ENCODE assay signal across 8 cellular contexts in genomic region chr3:46705022-46705530, GRCh38. TPM values are rescaled to one million over a fixed set of nuclear protein-coding genes. Genes with fewer than 3 reads are reported as not detected.
DNase-seq lines count a peak whose midpoint lies in the region; ATAC-seq and TF ChIP-seq lines count a peak whose summit lies in the region.

No MANE protein-coding gene starts in this region.

- peaks cover 21% of the 10 kb centered on the region for H3K27me3 Mint-ChIP-seq in activated CD8-positive, alpha-beta memory T cell treated with anti-CD3 and anti-CD28 coated beads, Interleukin-2, amount 10 ng/mL, durations not matched to agents 7 days and 5 days
- peaks cover 14 to 44% (median 15%) of the 10 kb centered on the region in 3 donors for H3K27me3 Mint-ChIP-seq in naive B cell

- no peaks in the 10 kb centered on the region for H4K20me1 ChIP-seq in DOHH2 (ENCODE audit: control insufficient read depth, insufficient read depth, low read depth, low read length)

- TF ChIP-seq CTCF in DOHH2 (IDR thresholded peaks at IDR 0.05; ENCODE audit: low read depth, low read length, poor library complexity, severe bottlenecking): peak; percentile 98

- H3K4me1 ChIP-seq in DOHH2 (ENCODE audit: control insufficient read depth, low read length): no peaks in the 10 kb centered on the region

- DNase-seq in NCI-H82 (lab: John Stamatoyannopoulos, UW) (peak; percentile 75), epidermal melanocyte (ENCODE audit: insufficient read length, low spot score) (peak; percentile 83), naive B cell (peak; percentile 64)
- DNase-seq in activated CD8-positive, alpha-beta memory T cell treated with anti-CD3 and anti-CD28 coated beads, Interleukin-2, amount 10 ng/mL, durations not matched to agents 7 days and 5 days: peak; percentile 76
- peak; percentile 34 to 74 (median 52) for DNase-seq in stimulated activated naive CD4-positive, alpha-beta T cell (lab: John Stamatoyannopoulos, UW)

- no peak overlapping the region for H3K27ac ChIP-seq in DOHH2 (ENCODE audit: low read depth, low read length)

- H3K4me1 Mint-ChIP-seq in activated CD8-positive, alpha-beta memory T cell treated with anti-CD3 and anti-CD28 coated beads, Interleukin-2, amount 10 ng/mL, durations not matched to agents 7 days and 5 days: no peaks in the 10 kb centered on the region
- peaks cover 0 to 2% (median 0%) of the 10 kb centered on the region in 3 donors for H3K4me1 Mint-ChIP-seq in naive B cell

- no peak overlapping the region for H3K27ac Mint-ChIP-seq in activated CD8-positive, alpha-beta memory T cell treated with anti-CD3 and anti-CD28 coated beads, Interleukin-2, amount 10 ng/mL, durations not matched to agents 7 days and 5 days
- H3K27ac Mint-ChIP-seq in naive B cell: no peak overlapping the region

- no peaks in the 10 kb centered on the region for H3K9me2 ChIP-seq in DOHH2 (replicated peaks; ENCODE audit: control insufficient read depth, low read length)

- H3K36me3 ChIP-seq in DOHH2 (ENCODE audit: control insufficient read depth, low read length): no peaks in the 10 kb centered on the region

- no peaks in the 10 kb centered on the region for H3K79me2 ChIP-seq in DOHH2 (ENCODE audit: control insufficient read depth, low read length)

- no peaks in the 10 kb centered on the region for H3K9me3 ChIP-seq in DOHH2 (ENCODE audit: control insufficient read depth, insufficient read depth, low read length)

- H3K9me3 Mint-ChIP-seq in activated CD8-positive, alpha-beta memory T cell treated with anti-CD3 and anti-CD28 coated beads, Interleukin-2, amount 10 ng/mL, durations not matched to agents 7 days and 5 days (ENCODE audit: low read depth): no peaks in the 10 kb centered on the region
- peaks cover 0 to 2% (median 0%) of the 10 kb centered on the region in 7 donors for H3K9me3 Mint-ChIP-seq in naive B cell

- H3F3A ChIP-seq in DOHH2 (ENCODE audit: control insufficient read depth, insufficient read depth): no peaks in the 10 kb centered on the region

- no peak overlapping the region for H3K4me2 ChIP-seq in DOHH2 (ENCODE audit: low read length)

- CTCF ChIA-PET in activated CD8-positive, alpha-beta memory T cell treated with anti-CD3 and anti-CD28 coated beads, Interleukin-2, amount 10 ng/mL, durations not matched to agents 7 days and 5 days (lab: Charles Lee): interaction anchor here (0.6 to 4.4 kb wide), 6 partner anchors 9 to 205 kb away, joined by 3 to 23 read pairs (median 6); no protein-coding TSS in a partner anchor

- no peaks in the 10 kb centered on the region for H3K36me3 Mint-ChIP-seq in activated CD8-positive, alpha-beta memory T cell treated with anti-CD3 and anti-CD28 coated beads, Interleukin-2, amount 10 ng/mL, durations not matched to agents 7 days and 5 days
- H3K36me3 Mint-ChIP-seq in naive B cell: no peaks in the 10 kb centered on the region

- ATAC-seq in HG02981 (IDR thresholded peaks at IDR 0.05; ENCODE audit: unreplicated experiment): peak; percentile 59
- ATAC-seq in activated CD8-positive, alpha-beta memory T cell treated with anti-CD3 and anti-CD28 coated beads, Interleukin-2, amount 10 ng/mL, durations not matched to agents 7 days and 5 days: peak; percentile 82
- peak; percentile 75 to 85 for ATAC-seq in naive B cell (ENCODE audit: low read depth in 2 of 2)
- ATAC-seq in HG02973 (IDR thresholded peaks at IDR 0.05; ENCODE audit: unreplicated experiment): no peak

- H3K4me3 Mint-ChIP-seq in activated CD8-positive, alpha-beta memory T cell treated with anti-CD3 and anti-CD28 coated beads, Interleukin-2, amount 10 ng/mL, durations not matched to agents 7 days and 5 days: no peak overlapping the region
- H3K4me3 Mint-ChIP-seq in naive B cell: no peak overlapping the region

- no peak overlapping the region for H3K4me3 ChIP-seq in DOHH2 (ENCODE audit: low read length)

- H3K27me3 ChIP-seq in DOHH2 (ENCODE audit: control insufficient read depth, low read length): peaks cover 6% of the 10 kb centered on the region; the same call in 1 of the 2 replicates

RNA-seq across cellular contexts. Expression of gene TMIE, which starts 3.9 kb away (rescaled TPM):
- not detected for total RNA-seq in activated CD8-positive, alpha-beta memory T cell treated with anti-CD3 and anti-CD28 coated beads, Interleukin-2, amount 10 ng/mL, durations not matched to agents 7 days and 5 days
- polyA plus RNA-seq in naive B cell (ENCODE audit: low read depth in 6 of 6): not detected

RNA-seq across cellular contexts. Expression of gene ALS2CL, which starts 11.6 kb away (rescaled TPM):
- total RNA-seq in activated CD8-positive, alpha-beta memory T cell treated with anti-CD3 and anti-CD28 coated beads, Interleukin-2, amount 10 ng/mL, durations not matched to agents 7 days and 5 days: under 1 TPM; 0.09 to 0.58 TPM
- polyA plus RNA-seq in naive B cell (ENCODE audit: low read depth in 6 of 6): not detected

RNA-seq across cellular contexts. Expression of gene PRSS50, which starts 12.6 kb away (rescaled TPM):
- not detected for total RNA-seq in activated CD8-positive, alpha-beta memory T cell treated with anti-CD3 and anti-CD28 coated beads, Interleukin-2, amount 10 ng/mL, durations not matched to agents 7 days and 5 days
- not detected for polyA plus RNA-seq in naive B cell (ENCODE audit: low read depth in 6 of 6)
